2 cellular contexts compared by ENCODE assay signal in genomic region chr15:100686725-100687488, GRCh38.
TF ChIP-seq lines count a peak whose summit lies in the region.

No MANE protein-coding gene starts in this region.

TF ChIP-seq in IMR-90, 13 proteins besides CTCF, POLR2A, EP300 and RAD21:
- no peak for TF ChIP-seq MXI1 (IDR thresholded peaks at IDR 0.05; ENCODE audit: borderline replicate concordance, low read depth, low read length)
- peak; percentile 5; the same call in 1 of the 2 replicates for TF ChIP-seq CEBPB (IDR thresholded peaks at IDR 0.05; ENCODE audit: low read depth, low read length)

TF ChIP-seq in H1, 55 proteins besides CTCF, POLR2A, EP300 and RAD21:
- no peak for TF ChIP-seq SIX5 (IDR thresholded peaks at IDR 0.05; ENCODE audit: low read depth, low read length)
- no peak for TF ChIP-seq GABPA (IDR thresholded peaks at IDR 0.05; ENCODE audit: borderline replicate concordance, insufficient read depth, low read length)
- TF ChIP-seq USF2 (IDR thresholded peaks at IDR 0.05; ENCODE audit: low read length), result no peak
- no peak for TF ChIP-seq CBX5 (IDR thresholded peaks at IDR 0.05; ENCODE audit: low read depth, low read length)
